ENCODE assay signal across 1 cellular context in the genomic region with DNA sequence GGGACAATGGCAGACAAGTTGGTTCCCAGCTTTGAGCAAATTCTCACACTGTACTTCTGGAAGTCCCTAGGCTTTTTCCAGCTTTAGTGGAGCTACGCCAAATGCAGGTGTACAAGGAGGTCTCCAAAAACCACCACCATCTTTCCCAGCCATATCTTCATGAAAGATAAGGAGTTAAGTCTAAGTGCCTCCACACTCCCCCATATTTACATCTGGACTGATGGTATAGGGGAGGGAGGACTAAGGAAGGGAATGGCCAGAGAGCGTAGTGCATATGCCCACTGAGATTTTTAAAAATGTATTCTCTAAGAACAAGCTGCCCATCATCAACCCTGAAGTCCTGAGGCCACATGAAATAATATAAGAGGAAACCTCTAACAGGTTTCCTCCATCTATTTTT.
TF ChIP-seq lines count a peak whose summit lies in the region.

No MANE protein-coding gene starts in this region.

TF ChIP-seq in SK-N-SH treated with all-trans-retinoic acid at 6 μM for 48 hours, 23 proteins besides CTCF, POLR2A, EP300 and RAD21 (continued from another document):
- TF ChIP-seq, protein P1, sequence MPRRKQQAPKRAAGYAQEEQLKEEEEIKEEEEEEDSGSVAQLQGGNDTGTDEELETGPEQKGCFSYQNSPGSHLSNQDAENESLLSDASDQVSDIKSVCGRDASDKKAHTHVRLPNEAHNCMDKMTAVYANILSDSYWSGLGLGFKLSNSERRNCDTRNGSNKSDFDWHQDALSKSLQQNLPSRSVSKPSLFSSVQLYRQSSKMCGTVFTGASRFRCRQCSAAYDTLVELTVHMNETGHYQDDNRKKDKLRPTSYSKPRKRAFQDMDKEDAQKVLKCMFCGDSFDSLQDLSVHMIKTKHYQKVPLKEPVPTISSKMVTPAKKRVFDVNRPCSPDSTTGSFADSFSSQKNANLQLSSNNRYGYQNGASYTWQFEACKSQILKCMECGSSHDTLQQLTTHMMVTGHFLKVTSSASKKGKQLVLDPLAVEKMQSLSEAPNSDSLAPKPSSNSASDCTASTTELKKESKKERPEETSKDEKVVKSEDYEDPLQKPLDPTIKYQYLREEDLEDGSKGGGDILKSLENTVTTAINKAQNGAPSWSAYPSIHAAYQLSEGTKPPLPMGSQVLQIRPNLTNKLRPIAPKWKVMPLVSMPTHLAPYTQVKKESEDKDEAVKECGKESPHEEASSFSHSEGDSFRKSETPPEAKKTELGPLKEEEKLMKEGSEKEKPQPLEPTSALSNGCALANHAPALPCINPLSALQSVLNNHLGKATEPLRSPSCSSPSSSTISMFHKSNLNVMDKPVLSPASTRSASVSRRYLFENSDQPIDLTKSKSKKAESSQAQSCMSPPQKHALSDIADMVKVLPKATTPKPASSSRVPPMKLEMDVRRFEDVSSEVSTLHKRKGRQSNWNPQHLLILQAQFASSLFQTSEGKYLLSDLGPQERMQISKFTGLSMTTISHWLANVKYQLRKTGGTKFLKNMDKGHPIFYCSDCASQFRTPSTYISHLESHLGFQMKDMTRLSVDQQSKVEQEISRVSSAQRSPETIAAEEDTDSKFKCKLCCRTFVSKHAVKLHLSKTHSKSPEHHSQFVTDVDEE (CRISPR knock-in tag; IDR thresholded peaks at IDR 0.05), result no peak
- no peak for TF ChIP-seq SNAI2 (CRISPR knock-in tag; IDR thresholded peaks at IDR 0.05)
- TF ChIP-seq, protein P2, sequence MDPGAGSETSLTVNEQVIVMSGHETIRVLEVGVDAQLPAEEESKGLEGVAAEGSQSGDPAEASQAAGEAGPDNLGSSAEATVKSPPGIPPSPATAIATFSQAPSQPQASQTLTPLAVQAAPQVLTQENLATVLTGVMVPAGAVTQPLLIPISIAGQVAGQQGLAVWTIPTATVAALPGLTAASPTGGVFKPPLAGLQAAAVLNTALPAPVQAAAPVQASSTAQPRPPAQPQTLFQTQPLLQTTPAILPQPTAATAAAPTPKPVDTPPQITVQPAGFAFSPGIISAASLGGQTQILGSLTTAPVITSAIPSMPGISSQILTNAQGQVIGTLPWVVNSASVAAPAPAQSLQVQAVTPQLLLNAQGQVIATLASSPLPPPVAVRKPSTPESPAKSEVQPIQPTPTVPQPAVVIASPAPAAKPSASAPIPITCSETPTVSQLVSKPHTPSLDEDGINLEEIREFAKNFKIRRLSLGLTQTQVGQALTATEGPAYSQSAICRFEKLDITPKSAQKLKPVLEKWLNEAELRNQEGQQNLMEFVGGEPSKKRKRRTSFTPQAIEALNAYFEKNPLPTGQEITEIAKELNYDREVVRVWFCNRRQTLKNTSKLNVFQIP (CRISPR knock-in tag; IDR thresholded peaks at IDR 0.05; ENCODE audit: borderline replicate concordance, low read depth), result no peak
- no peak for TF ChIP-seq ZNF70 (CRISPR knock-in tag; IDR thresholded peaks at IDR 0.05)
- no peak for TF ChIP-seq CSDC2 (CRISPR knock-in tag; IDR thresholded peaks at IDR 0.05)
